Comparison of ENCODE assay signal across 28 cellular contexts in genomic region chr9:78122631-78123030, GRCh38.
DNase-seq lines count a peak whose midpoint lies in the region; ATAC-seq and TF ChIP-seq lines count a peak whose summit lies in the region.
"Had no signal": no experiment of that assay in that cellular context is flagged by ENCODE, and none has a peak within 500 bp of the region (broad histone marks: within the 10 kb centered on the region; RNA-seq: fewer than 3 reads in every experiment).

No MANE protein-coding gene starts in this region.

- no peak for TF ChIP-seq CTCF in GM20000 (IDR thresholded peaks at IDR 0.05; ENCODE audit: extremely low read depth, missing control alignments)

- ATAC-seq in GM18868 (IDR thresholded peaks at IDR 0.05; ENCODE audit: unreplicated experiment) (no peak), HG03280 (IDR thresholded peaks at IDR 0.05; ENCODE audit: unreplicated experiment) (no peak)
- ATAC-seq: activated CD8-positive, alpha-beta T cell treated with anti-CD3 and anti-CD28 coated beads for 36 hours; CD8-positive, alpha-beta T cell; heart right ventricle; left ventricle myocardium superior; stimulated activated memory B cell treated with anti-CD40 and anti-IgM and Interleukin-4, amounts not matched to agents 10 μg/mL and 1 μg/mL and 100 μg/mL, for 72 hours had no signal

- peak overlapping the region; percentile 7 for H3K27ac ChIP-seq in epithelial cell of prostate
- H3K27ac ChIP-seq: 22Rv1, heart right ventricle, thoracic aorta had no signal

- DNase-seq in DMS53 (lab: John Stamatoyannopoulos, UW) (peak; percentile 7), DMS53 treated with DMSO at 0.1 percent for 48 hours (lab: John Stamatoyannopoulos, UW; ENCODE audit: unreplicated experiment) (no peak), RKO (ENCODE audit: low spot score) (peak; percentile 37), epithelial cell of prostate (ENCODE audit: low read depth, low spot score) (peak; percentile 41), stromal cell of bone marrow (ENCODE audit: low read depth) (peak; percentile 36), GM20000 (ENCODE audit: low spot score) (no peak)
- DNase-seq: activated CD4-positive, CD25-positive, alpha-beta regulatory T cell treated with anti-CD3 and anti-CD28 coated beads, Interleukin-2, amount 50 U/mL, for 72 hours; activated CD8-positive, alpha-beta T cell treated with anti-CD3 and anti-CD28 coated beads for 36 hours; activated gamma-delta T cell; activated T-cell treated with anti-CD3 and anti-CD28 coated beads for 4 hours; AML-193; CD8-positive, alpha-beta T cell; DMS153; H7; heart right ventricle; immature natural killer cell; left ventricle myocardium superior; midbrain; MV-4-11; NCI-H1694 treated with DMSO at 0.1 percent for 48 hours; NCI-H69; SHP77 treated with DMSO at 0.1 percent for 48 hours; stimulated activated CD4-positive, alpha-beta T cell treated with anti-CD3 and anti-CD28 coated beads, Interleukin-1b, Interleukin-23, amount 100 ng/mL, for 48 hours had no signal

Comparison
In these comparisons a context has a peak if more than half of its experiments do, and no peak if none do; other contexts are left out.
1. DNase-seq: peak in DMS53 (single experiment), RKO (single experiment), epithelial cell of prostate (single experiment) and stromal cell of bone marrow (single experiment); none in DMS53 treated with DMSO at 0.1 percent for 48 hours (single experiment) and GM20000 (single experiment).